1 cellular context compared by ENCODE assay signal in the genomic region with DNA sequence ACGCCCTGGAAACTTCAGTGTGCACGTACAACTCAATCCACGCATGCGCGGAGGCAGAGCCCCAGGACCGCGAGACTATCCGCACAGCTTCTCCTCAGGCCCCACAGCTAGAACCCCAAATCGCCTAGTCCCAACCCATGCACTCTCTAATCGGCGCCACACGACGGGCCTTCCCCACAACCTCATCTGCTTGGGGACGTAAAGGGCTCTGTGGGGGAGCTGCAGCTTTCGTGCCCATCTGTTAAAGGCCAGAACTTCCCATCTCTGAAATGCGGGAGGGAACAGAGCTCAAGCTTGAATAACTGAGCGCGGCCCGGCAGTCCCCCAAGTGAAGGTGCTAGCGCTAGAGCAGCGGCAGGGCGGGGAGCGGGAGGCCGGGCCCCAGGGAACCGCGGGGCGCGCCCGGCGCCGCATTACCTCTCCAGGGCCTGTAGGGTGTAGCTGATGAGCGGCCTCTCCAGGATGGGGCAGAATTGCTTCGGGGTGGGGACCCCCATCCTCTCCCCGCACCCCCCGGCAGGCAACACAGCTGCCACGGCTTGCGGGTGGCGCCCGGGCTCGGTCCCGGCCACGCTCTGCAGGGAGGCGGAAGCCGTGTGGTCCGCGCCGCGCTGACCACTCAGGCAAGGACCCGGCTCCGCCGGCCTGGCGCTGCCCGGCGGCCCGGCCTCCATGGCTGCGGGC.
TF ChIP-seq lines count a peak whose summit lies in the region.

No MANE protein-coding gene starts in this region.

TF ChIP-seq in HEK293, 187 proteins besides CTCF, POLR2A, EP300 and RAD21 (continued from another document):
- TF ChIP-seq ZNF155 (tag by site-specific recombination; IDR thresholded peaks at IDR 0.05) (no peak), ZNF624 (tag by site-specific recombination; IDR thresholded peaks at IDR 0.05) (no peak), ZNF157 (tag by site-specific recombination; IDR thresholded peaks at IDR 0.05) (no peak), ZNF561 (tag by site-specific recombination; IDR thresholded peaks at IDR 0.05; ENCODE audit: borderline replicate concordance) (no peak), KLF7 (tag by site-specific recombination; IDR thresholded peaks at IDR 0.05; ENCODE audit: borderline replicate concordance) (no peak), ZNF132 (tag by site-specific recombination; IDR thresholded peaks at IDR 0.05; ENCODE audit: borderline replicate concordance) (no peak), ZNF292 (tag by site-specific recombination; IDR thresholded peaks at IDR 0.05; ENCODE audit: borderline replicate concordance, low read depth) (no peak), ZNF529 (tag by site-specific recombination; IDR thresholded peaks at IDR 0.05; ENCODE audit: insufficient replicate concordance) (no peak), ZNF747 (tag by site-specific recombination; IDR thresholded peaks at IDR 0.05) (no peak), ZNF664 (tag by site-specific recombination; IDR thresholded peaks at IDR 0.05) (no peak; the same call in 1 of the 2 replicates), ZNF600 (tag by site-specific recombination; IDR thresholded peaks at IDR 0.05) (peak; percentile 68), ZNF596 (tag by site-specific recombination; IDR thresholded peaks at IDR 0.05) (no peak), ZNF585B (tag by site-specific recombination; IDR thresholded peaks at IDR 0.05) (no peak), KLF10 (tag by site-specific recombination; IDR thresholded peaks at IDR 0.05) (no peak), ZNF660 (tag by site-specific recombination; IDR thresholded peaks at IDR 0.05) (peak; percentile 65; the same call in 1 of the 2 replicates), ZNF777 (tag by site-specific recombination; IDR thresholded peaks at IDR 0.05; ENCODE audit: borderline replicate concordance) (no peak), ZNF335 (tag by site-specific recombination; conservative IDR thresholded peaks at IDR 0.05) (peak; percentile 73), ZNF501 (tag by site-specific recombination; IDR thresholded peaks at IDR 0.05) (peak; percentile 87), ZNF837 (tag by site-specific recombination; IDR thresholded peaks at IDR 0.05) (no peak), ZNF48 (tag by site-specific recombination; IDR thresholded peaks at IDR 0.05) (no peak), KLF16 (tag by site-specific recombination; IDR thresholded peaks at IDR 0.05) (no peak; the same call in 1 of the 2 replicates), BCL11A (tag by site-specific recombination; IDR thresholded peaks at IDR 0.05; ENCODE audit: low read depth) (no peak), ZNF175 (tag by site-specific recombination; IDR thresholded peaks at IDR 0.05) (no peak), ZSCAN16 (tag by site-specific recombination; IDR thresholded peaks at IDR 0.05) (no peak), ZNF621 (tag by site-specific recombination; IDR thresholded peaks at IDR 0.05) (no peak), OVOL3 (tag by site-specific recombination; IDR thresholded peaks at IDR 0.05) (peak; percentile 25; the same call in 1 of the 2 replicates), ZSCAN23 (tag by site-specific recombination; IDR thresholded peaks at IDR 0.05) (no peak), GLIS2 (tag by site-specific recombination; IDR thresholded peaks at IDR 0.05) (peak; percentile 70), ZNF791 (tag by site-specific recombination; IDR thresholded peaks at IDR 0.05) (no peak), ZNF350 (tag by site-specific recombination; IDR thresholded peaks at IDR 0.05) (no peak), ZNF426 (tag by site-specific recombination; IDR thresholded peaks at IDR 0.05) (no peak), ZNF2 (tag by site-specific recombination; IDR thresholded peaks at IDR 0.05) (peak; percentile 74; the same call in 1 of the 2 replicates), KLF8 (tag by site-specific recombination; IDR thresholded peaks at IDR 0.05) (peak; percentile 26; the same call in 1 of the 2 replicates), ZNF121 (tag by site-specific recombination; IDR thresholded peaks at IDR 0.05) (no peak)
- TF ChIP-seq, protein P1, sequence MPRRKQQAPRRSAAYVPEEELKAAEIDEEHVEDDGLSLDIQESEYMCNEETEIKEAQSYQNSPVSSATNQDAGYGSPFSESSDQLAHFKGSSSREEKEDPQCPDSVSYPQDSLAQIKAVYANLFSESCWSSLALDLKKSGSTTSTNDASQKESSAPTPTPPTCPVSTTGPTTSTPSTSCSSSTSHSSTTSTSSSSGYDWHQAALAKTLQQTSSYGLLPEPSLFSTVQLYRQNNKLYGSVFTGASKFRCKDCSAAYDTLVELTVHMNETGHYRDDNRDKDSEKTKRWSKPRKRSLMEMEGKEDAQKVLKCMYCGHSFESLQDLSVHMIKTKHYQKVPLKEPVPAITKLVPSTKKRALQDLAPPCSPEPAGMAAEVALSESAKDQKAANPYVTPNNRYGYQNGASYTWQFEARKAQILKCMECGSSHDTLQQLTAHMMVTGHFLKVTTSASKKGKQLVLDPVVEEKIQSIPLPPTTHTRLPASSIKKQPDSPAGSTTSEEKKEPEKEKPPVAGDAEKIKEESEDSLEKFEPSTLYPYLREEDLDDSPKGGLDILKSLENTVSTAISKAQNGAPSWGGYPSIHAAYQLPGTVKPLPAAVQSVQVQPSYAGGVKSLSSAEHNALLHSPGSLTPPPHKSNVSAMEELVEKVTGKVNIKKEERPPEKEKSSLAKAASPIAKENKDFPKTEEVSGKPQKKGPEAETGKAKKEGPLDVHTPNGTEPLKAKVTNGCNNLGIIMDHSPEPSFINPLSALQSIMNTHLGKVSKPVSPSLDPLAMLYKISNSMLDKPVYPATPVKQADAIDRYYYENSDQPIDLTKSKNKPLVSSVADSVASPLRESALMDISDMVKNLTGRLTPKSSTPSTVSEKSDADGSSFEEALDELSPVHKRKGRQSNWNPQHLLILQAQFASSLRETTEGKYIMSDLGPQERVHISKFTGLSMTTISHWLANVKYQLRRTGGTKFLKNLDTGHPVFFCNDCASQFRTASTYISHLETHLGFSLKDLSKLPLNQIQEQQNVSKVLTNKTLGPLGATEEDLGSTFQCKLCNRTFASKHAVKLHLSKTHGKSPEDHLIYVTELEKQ (tag by site-specific recombination; IDR thresholded peaks at IDR 0.05; ENCODE audit: borderline replicate concordance), result no peak
- TF ChIP-seq, protein P2, sequence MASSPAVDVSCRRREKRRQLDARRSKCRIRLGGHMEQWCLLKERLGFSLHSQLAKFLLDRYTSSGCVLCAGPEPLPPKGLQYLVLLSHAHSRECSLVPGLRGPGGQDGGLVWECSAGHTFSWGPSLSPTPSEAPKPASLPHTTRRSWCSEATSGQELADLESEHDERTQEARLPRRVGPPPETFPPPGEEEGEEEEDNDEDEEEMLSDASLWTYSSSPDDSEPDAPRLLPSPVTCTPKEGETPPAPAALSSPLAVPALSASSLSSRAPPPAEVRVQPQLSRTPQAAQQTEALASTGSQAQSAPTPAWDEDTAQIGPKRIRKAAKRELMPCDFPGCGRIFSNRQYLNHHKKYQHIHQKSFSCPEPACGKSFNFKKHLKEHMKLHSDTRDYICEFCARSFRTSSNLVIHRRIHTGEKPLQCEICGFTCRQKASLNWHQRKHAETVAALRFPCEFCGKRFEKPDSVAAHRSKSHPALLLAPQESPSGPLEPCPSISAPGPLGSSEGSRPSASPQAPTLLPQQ (tag by site-specific recombination; IDR thresholded peaks at IDR 0.05), result peak; percentile 75
- TF ChIP-seq, protein P3, sequence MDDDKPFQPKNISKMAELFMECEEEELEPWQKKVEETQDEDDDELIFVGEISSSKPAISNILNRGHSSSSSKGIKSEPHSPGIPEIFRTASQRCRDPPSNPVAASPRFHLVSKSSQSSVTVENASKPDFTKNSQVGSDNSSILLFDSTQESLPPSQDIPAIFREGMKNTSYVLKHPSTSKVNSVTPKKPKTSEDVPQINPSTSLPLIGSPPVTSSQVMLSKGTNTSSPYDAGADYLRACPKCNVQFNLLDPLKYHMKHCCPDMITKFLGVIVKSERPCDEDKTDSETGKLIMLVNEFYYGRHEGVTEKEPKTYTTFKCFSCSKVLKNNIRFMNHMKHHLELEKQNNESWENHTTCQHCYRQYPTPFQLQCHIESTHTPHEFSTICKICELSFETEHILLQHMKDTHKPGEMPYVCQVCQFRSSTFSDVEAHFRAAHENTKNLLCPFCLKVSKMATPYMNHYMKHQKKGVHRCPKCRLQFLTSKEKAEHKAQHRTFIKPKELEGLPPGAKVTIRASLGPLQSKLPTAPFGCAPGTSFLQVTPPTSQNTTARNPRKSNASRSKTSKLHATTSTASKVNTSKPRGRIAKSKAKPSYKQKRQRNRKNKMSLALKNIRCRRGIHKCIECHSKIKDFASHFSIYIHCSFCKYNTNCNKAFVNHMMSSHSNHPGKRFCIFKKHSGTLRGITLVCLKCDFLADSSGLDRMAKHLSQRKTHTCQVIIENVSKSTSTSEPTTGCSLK (tag by site-specific recombination; IDR thresholded peaks at IDR 0.05), result no peak
- TF ChIP-seq, protein P4, sequence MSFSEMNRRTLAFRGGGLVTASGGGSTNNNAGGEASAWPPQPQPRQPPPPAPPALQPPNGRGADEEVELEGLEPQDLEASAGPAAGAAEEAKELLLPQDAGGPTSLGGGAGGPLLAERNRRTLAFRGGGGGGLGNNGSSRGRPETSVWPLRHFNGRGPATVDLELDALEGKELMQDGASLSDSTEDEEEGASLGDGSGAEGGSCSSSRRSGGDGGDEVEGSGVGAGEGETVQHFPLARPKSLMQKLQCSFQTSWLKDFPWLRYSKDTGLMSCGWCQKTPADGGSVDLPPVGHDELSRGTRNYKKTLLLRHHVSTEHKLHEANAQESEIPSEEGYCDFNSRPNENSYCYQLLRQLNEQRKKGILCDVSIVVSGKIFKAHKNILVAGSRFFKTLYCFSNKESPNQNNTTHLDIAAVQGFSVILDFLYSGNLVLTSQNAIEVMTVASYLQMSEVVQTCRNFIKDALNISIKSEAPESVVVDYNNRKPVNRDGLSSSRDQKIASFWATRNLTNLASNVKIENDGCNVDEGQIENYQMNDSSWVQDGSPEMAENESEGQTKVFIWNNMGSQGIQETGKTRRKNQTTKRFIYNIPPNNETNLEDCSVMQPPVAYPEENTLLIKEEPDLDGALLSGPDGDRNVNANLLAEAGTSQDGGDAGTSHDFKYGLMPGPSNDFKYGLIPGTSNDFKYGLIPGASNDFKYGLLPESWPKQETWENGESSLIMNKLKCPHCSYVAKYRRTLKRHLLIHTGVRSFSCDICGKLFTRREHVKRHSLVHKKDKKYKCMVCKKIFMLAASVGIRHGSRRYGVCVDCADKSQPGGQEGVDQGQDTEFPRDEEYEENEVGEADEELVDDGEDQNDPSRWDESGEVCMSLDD (tag by site-specific recombination; IDR thresholded peaks at IDR 0.05), result peak; percentile 91
- TF ChIP-seq, protein P5, sequence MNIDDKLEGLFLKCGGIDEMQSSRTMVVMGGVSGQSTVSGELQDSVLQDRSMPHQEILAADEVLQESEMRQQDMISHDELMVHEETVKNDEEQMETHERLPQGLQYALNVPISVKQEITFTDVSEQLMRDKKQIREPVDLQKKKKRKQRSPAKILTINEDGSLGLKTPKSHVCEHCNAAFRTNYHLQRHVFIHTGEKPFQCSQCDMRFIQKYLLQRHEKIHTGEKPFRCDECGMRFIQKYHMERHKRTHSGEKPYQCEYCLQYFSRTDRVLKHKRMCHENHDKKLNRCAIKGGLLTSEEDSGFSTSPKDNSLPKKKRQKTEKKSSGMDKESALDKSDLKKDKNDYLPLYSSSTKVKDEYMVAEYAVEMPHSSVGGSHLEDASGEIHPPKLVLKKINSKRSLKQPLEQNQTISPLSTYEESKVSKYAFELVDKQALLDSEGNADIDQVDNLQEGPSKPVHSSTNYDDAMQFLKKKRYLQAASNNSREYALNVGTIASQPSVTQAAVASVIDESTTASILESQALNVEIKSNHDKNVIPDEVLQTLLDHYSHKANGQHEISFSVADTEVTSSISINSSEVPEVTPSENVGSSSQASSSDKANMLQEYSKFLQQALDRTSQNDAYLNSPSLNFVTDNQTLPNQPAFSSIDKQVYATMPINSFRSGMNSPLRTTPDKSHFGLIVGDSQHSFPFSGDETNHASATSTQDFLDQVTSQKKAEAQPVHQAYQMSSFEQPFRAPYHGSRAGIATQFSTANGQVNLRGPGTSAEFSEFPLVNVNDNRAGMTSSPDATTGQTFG (tag by site-specific recombination; IDR thresholded peaks at IDR 0.05; ENCODE audit: borderline replicate concordance), result no peak
- TF ChIP-seq, protein P6, sequence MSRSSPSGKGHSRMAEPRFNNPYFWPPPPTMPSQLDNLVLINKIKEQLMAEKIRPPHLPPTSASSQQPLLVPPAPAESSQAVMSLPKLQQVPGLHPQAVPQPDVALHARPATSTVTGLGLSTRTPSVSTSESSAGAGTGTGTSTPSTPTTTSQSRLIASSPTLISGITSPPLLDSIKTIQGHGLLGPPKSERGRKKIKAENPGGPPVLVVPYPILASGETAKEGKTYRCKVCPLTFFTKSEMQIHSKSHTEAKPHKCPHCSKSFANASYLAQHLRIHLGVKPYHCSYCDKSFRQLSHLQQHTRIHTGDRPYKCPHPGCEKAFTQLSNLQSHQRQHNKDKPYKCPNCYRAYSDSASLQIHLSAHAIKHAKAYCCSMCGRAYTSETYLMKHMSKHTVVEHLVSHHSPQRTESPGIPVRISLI (tag by site-specific recombination; IDR thresholded peaks at IDR 0.05), result no peak
